Comparison of ENCODE assay signal across 15 cellular contexts in genomic region chr2:174762464-174762863, GRCh38. TPM values are rescaled to one million over a fixed set of nuclear protein-coding genes. Genes with fewer than 3 reads are reported as not detected.
DNase-seq lines count a peak whose midpoint lies in the region; ATAC-seq and TF ChIP-seq lines count a peak whose summit lies in the region.
"Had no signal": no experiment of that assay in that cellular context is flagged by ENCODE, and none has a peak within 500 bp of the region (broad histone marks: within the 10 kb centered on the region; RNA-seq: fewer than 3 reads in every experiment).

No MANE protein-coding gene starts in this region.

- H4K91ac ChIP-seq in neuronal stem cell (ENCODE audit: low read depth, low read length, poor library complexity): no peak overlapping the region

- peaks cover 38% of the 10 kb centered on the region for H3K4me1 ChIP-seq in fibroblast of lung (ENCODE audit: control insufficient read depth, extremely low read depth, insufficient read depth, low read length)
- peaks cover 3 to 14% of the 10 kb centered on the region in 2 donors for H3K4me1 ChIP-seq in neuronal stem cell (ENCODE audit: control insufficient read depth in 2 of 2, insufficient read depth in 1 of 2, low read depth in 1 of 2, low read length in 2 of 2)
- H3K4me1 ChIP-seq: HAP-1 had no signal

- H2BK5ac ChIP-seq in neuronal stem cell (ENCODE audit: low read length): no peak overlapping the region

- H3K79me2 ChIP-seq in fibroblast of lung (ENCODE audit: control insufficient read depth, insufficient read depth, low read length): no peaks in the 10 kb centered on the region

- no peak overlapping the region for H4K8ac ChIP-seq in neuronal stem cell (ENCODE audit: low read depth, low read length)

- H4K20me1 ChIP-seq in fibroblast of lung (ENCODE audit: control insufficient read depth, extremely low read depth, insufficient read depth, low read length): no peaks in the 10 kb centered on the region

- no TSS peak for BruUV-seq in MCF 10A (replicated peaks; lab: Mats Ljungman, UMichigan)

- no peak overlapping the region for H3K4ac ChIP-seq in neuronal stem cell (ENCODE audit: low read length)

- H2AK5ac ChIP-seq in neuronal stem cell (ENCODE audit: low read depth, low read length): no peak overlapping the region

- POLR2A ChIA-PET in activated naive CD8-positive, alpha-beta T cell treated with anti-CD3 and anti-CD28 coated beads, Interleukin-2, amount 10 ng/mL, durations not matched to agents 7 days and 5 days (lab: Charles Lee): no interaction called here
- POLR2A ChIA-PET in MCF 10A (lab: Yijun Ruan, JAX): interaction anchor here (1.3 kb wide), 1 partner anchor 10 kb away, joined by 3 read pairs; no protein-coding TSS in a partner anchor

- H3K27ac ChIP-seq in fibroblast of lung (ENCODE audit: insufficient read depth, low read length) (peak overlapping the region; percentile 38), neuronal stem cell (replicated peaks; ENCODE audit: low read length) (no peak overlapping the region)
- H3K27ac ChIP-seq: 22Rv1, C4-2B had no signal

- DNase-seq in activated naive CD8-positive, alpha-beta T cell treated with anti-CD3 and anti-CD28 coated beads, Interleukin-2, amount 10 ng/mL, durations not matched to agents 7 days and 5 days: no peak
- DNase-seq in activated naive CD8-positive, alpha-beta T cell treated with anti-CD3 and anti-CD28 coated beads for 36 hours: no peak
- no peak for DNase-seq in fibroblast of lung (ENCODE audit: low read depth in 2 of 2)
- no peak for DNase-seq in neuronal stem cell (ENCODE audit: low spot score)
- DNase-seq in type B pancreatic cell (ENCODE audit: extremely low spot score, unreplicated experiment): no peak
- DNase-seq in MCF 10A (ENCODE audit: unreplicated experiment): no peak
- DNase-seq: NCI-H1092; NK-92 treated with Interleukin-12 subunit alpha and Interleukin-12 subunit beta, amount 100 ng/mL, for 24 hours had no signal

- H2BK120ac ChIP-seq in neuronal stem cell (ENCODE audit: low read depth, low read length): no peak overlapping the region

- H3K4me3 Mint-ChIP-seq in activated naive CD8-positive, alpha-beta T cell treated with anti-CD3 and anti-CD28 coated beads, Interleukin-2, amount 10 ng/mL, durations not matched to agents 7 days and 5 days: peak overlapping the region; percentile 61
- H3K4me3 Mint-ChIP-seq in activated naive CD8-positive, alpha-beta T cell treated with anti-CD3 and anti-CD28 coated beads for 36 hours: no peak overlapping the region
- H3K4me3 Mint-ChIP-seq in type B pancreatic cell (no peak overlapping the region), MCF 10A (ENCODE audit: unreplicated experiment) (no peak overlapping the region)

- no CpG with 5 or more reads among the region's 5 CpGs for WGBS in neuronal stem cell (ENCODE audit: extremely low coverage in 2 of 2, insufficient read length in 2 of 2, insufficient replicate concordance in 1 of 2), 2 donors

- intact Hi-C loops in MCF 10A (cut with micrococcal nuclease): no loop called here

- H2BK12ac ChIP-seq in neuronal stem cell (ENCODE audit: low read length): no peak overlapping the region

- CTCF ChIA-PET in MCF 10A (lab: Yijun Ruan, JAX): interaction anchor here (0.7 to 4.7 kb wide), 8 partner anchors 9 to 275 kb away, joined by 3 to 27 read pairs (median 8); partner anchors contain the start of gene GPR155

- no peak overlapping the region for H3K18ac ChIP-seq in neuronal stem cell (ENCODE audit: low read length)

- H3K9me3 Mint-ChIP-seq in activated naive CD8-positive, alpha-beta T cell treated with anti-CD3 and anti-CD28 coated beads, Interleukin-2, amount 10 ng/mL, durations not matched to agents 7 days and 5 days: no peaks in the 10 kb centered on the region
- H3K9me3 Mint-ChIP-seq in activated naive CD8-positive, alpha-beta T cell treated with anti-CD3 and anti-CD28 coated beads for 36 hours: no peaks in the 10 kb centered on the region
- H3K9me3 Mint-ChIP-seq in type B pancreatic cell: no peaks in the 10 kb centered on the region
- H3K9me3 Mint-ChIP-seq in MCF 10A (ENCODE audit: unreplicated experiment): no peaks in the 10 kb centered on the region

- H2BK15ac ChIP-seq in neuronal stem cell (ENCODE audit: low read length): no peak overlapping the region

- no peak overlapping the region for H3K23ac ChIP-seq in neuronal stem cell (ENCODE audit: low read depth, low read length, poor library complexity)

- H3K79me1 ChIP-seq in neuronal stem cell (ENCODE audit: low read depth, low read length): no peaks in the 10 kb centered on the region

- no peak overlapping the region for H3K14ac ChIP-seq in neuronal stem cell (ENCODE audit: low read length)

- no peaks in the 10 kb centered on the region for H3K27me3 ChIP-seq in fibroblast of lung (ENCODE audit: control insufficient read depth, insufficient read depth, low read length)
- no peaks in the 10 kb centered on the region for H3K27me3 ChIP-seq in neuronal stem cell (ENCODE audit: control insufficient read depth in 3 of 3, insufficient read depth in 3 of 3, low read depth in 1 of 3, low read length in 3 of 3)

- TF ChIP-seq CTCF in fibroblast of lung (conservative IDR thresholded peaks at IDR 0.05 in 1 of 2, IDR thresholded peaks at IDR 0.05 in 1 of 2; ENCODE audit: low read depth in 1 of 2, low read length in 2 of 2) (no peak), type B pancreatic cell (conservative IDR thresholded peaks at IDR 0.05) (no peak), MCF 10A (IDR thresholded peaks at IDR 0.05; ENCODE audit: unreplicated experiment) (no peak)

- no peaks in the 10 kb centered on the region for H3K9me3 ChIP-seq in fibroblast of lung (ENCODE audit: control insufficient read depth, insufficient read depth, low read depth, low read length)
- peaks cover 0 to 1% of the 10 kb centered on the region in 2 donors for H3K9me3 ChIP-seq in neuronal stem cell (replicated peaks in 1 of 2; ENCODE audit: control insufficient read depth in 2 of 2, insufficient read depth in 1 of 2, low read depth in 1 of 2, low read length in 2 of 2)
- H3K9me3 ChIP-seq: HAP-1 had no signal

- H3K4me1 Mint-ChIP-seq in activated naive CD8-positive, alpha-beta T cell treated with anti-CD3 and anti-CD28 coated beads, Interleukin-2, amount 10 ng/mL, durations not matched to agents 7 days and 5 days: peaks cover 19% of the 10 kb centered on the region
- peaks cover 21% of the 10 kb centered on the region for H3K4me1 Mint-ChIP-seq in activated naive CD8-positive, alpha-beta T cell treated with anti-CD3 and anti-CD28 coated beads for 36 hours
- peaks cover 17% of the 10 kb centered on the region for H3K4me1 Mint-ChIP-seq in type B pancreatic cell (ENCODE audit: unreplicated experiment)
- no peaks in the 10 kb centered on the region for H3K4me1 Mint-ChIP-seq in MCF 10A (ENCODE audit: insufficient read depth, unreplicated experiment)

- H3K36me3 ChIP-seq in fibroblast of lung (ENCODE audit: control insufficient read depth, insufficient read depth, low read length) (no peaks in the 10 kb centered on the region), neuronal stem cell (replicated peaks in 1 of 2; ENCODE audit: control insufficient read depth in 2 of 2, insufficient read depth in 2 of 2, low read length in 2 of 2) (no peaks in the 10 kb centered on the region)
- H3K36me3 ChIP-seq: HAP-1 had no signal

- peak overlapping the region; percentile 43 for H3K27ac Mint-ChIP-seq in activated naive CD8-positive, alpha-beta T cell treated with anti-CD3 and anti-CD28 coated beads, Interleukin-2, amount 10 ng/mL, durations not matched to agents 7 days and 5 days
- H3K27ac Mint-ChIP-seq in activated naive CD8-positive, alpha-beta T cell treated with anti-CD3 and anti-CD28 coated beads for 36 hours: no peak overlapping the region
- H3K27ac Mint-ChIP-seq in type B pancreatic cell (peak overlapping the region; percentile 17), MCF 10A (ENCODE audit: low read depth, unreplicated experiment) (no peak overlapping the region)

- peak overlapping the region; percentile 24 for H2AFZ ChIP-seq in fibroblast of lung (ENCODE audit: low read length)
- peak overlapping the region; percentile 46 for H2AFZ ChIP-seq in neuronal stem cell (ENCODE audit: low read length)

- H3K4me3 ChIP-seq in fibroblast of lung (replicated peaks in 1 of 4; ENCODE audit: control extremely low read depth in 1 of 4, insufficient read depth in 1 of 4, low read depth in 3 of 4, low read length in 4 of 4) (no peak overlapping the region), neuronal stem cell (ENCODE audit: low read length in 2 of 2) (no peak overlapping the region)
- H3K4me3 ChIP-seq: HAP-1, K562 had no signal

- H3K36me3 Mint-ChIP-seq in activated naive CD8-positive, alpha-beta T cell treated with anti-CD3 and anti-CD28 coated beads, Interleukin-2, amount 10 ng/mL, durations not matched to agents 7 days and 5 days: no peaks in the 10 kb centered on the region
- no peaks in the 10 kb centered on the region for H3K36me3 Mint-ChIP-seq in activated naive CD8-positive, alpha-beta T cell treated with anti-CD3 and anti-CD28 coated beads for 36 hours
- H3K36me3 Mint-ChIP-seq in type B pancreatic cell (no peaks in the 10 kb centered on the region), MCF 10A (ENCODE audit: insufficient read depth, unreplicated experiment) (no peaks in the 10 kb centered on the region)

- H3K9ac ChIP-seq in fibroblast of lung (ENCODE audit: insufficient read depth, low read length) (no peak overlapping the region), neuronal stem cell (ENCODE audit: low read depth, low read length, poor library complexity) (no peak overlapping the region)

- no peaks in the 10 kb centered on the region for H3K27me3 Mint-ChIP-seq in activated naive CD8-positive, alpha-beta T cell treated with anti-CD3 and anti-CD28 coated beads, Interleukin-2, amount 10 ng/mL, durations not matched to agents 7 days and 5 days
- H3K27me3 Mint-ChIP-seq in activated naive CD8-positive, alpha-beta T cell treated with anti-CD3 and anti-CD28 coated beads for 36 hours: peaks cover 3% of the 10 kb centered on the region
- peaks cover 3% of the 10 kb centered on the region for H3K27me3 Mint-ChIP-seq in type B pancreatic cell
- H3K27me3 Mint-ChIP-seq in MCF 10A (ENCODE audit: insufficient read depth, unreplicated experiment): no peaks in the 10 kb centered on the region

- ATAC-seq in activated naive CD8-positive, alpha-beta T cell treated with anti-CD3 and anti-CD28 coated beads, Interleukin-2, amount 10 ng/mL, durations not matched to agents 7 days and 5 days (ENCODE audit: low read depth): peak; percentile 60
- no peak for ATAC-seq in HG02840 (IDR thresholded peaks at IDR 0.05; ENCODE audit: low FRiP score, unreplicated experiment)
- ATAC-seq in HG02938 (IDR thresholded peaks at IDR 0.05; ENCODE audit: unreplicated experiment): no peak
- ATAC-seq: K562, PC-3 had no signal

- H3K4me2 ChIP-seq in fibroblast of lung (ENCODE audit: extremely low read depth, insufficient read depth, low read length) (no peak overlapping the region), neuronal stem cell (ENCODE audit: insufficient read depth, low read length, poor library complexity, severe bottlenecking) (no peak overlapping the region)

RNA-seq across cellular contexts. Expression of gene CHRNA1, which starts 1.8 kb away (rescaled TPM):
- not detected for total RNA-seq in activated naive CD8-positive, alpha-beta T cell treated with anti-CD3 and anti-CD28 coated beads, Interleukin-2, amount 10 ng/mL, durations not matched to agents 7 days and 5 days
- total RNA-seq in activated naive CD8-positive, alpha-beta T cell treated with anti-CD3 and anti-CD28 coated beads for 36 hours: not detected
- total RNA-seq in fibroblast of lung (0.33 TPM in 1 of 2 replicates, not detected in the other), type B pancreatic cell (ENCODE audit: low replicate concordance) (0.19 and 1.1 TPM in 2 replicates), MCF 10A (2022) (not detected in 2 replicates)
- 0.73 and 1.1 TPM in 2 replicates for polyA plus RNA-seq in fibroblast of lung
- polyA plus RNA-seq in fibroblast of lung (2012): 0.68 and 0.94 TPM in 2 replicates
- 2.0 TPM in 1 of 2 replicates, not detected in the other for polyA minus RNA-seq in fibroblast of lung (ENCODE audit: low replicate concordance)
- polyA plus RNA-seq in neuronal stem cell (2013, experiment 1 of 2): not detected
- polyA plus RNA-seq in neuronal stem cell (2013, experiment 2 of 2): not detected
- total RNA-seq: K562 had no signal
- polyA plus RNA-seq: K562 had no signal

Comparison
In these comparisons a context has a peak if more than half of its experiments do, and no peak if none do; other contexts are left out.
1. H3K27ac Mint-ChIP-seq: peak in activated naive CD8-positive, alpha-beta T cell treated with anti-CD3 and anti-CD28 coated beads, Interleukin-2, amount 10 ng/mL, durations not matched to agents 7 days and 5 days (single experiment) and type B pancreatic cell (single experiment); none in activated naive CD8-positive, alpha-beta T cell treated with anti-CD3 and anti-CD28 coated beads for 36 hours (single experiment) and MCF 10A (single experiment).